In genomic region chr1:10785855-10786638, GRCh38 we compare ENCODE assay signal across 14 cellular contexts. TPM values are rescaled to one million over a fixed set of nuclear protein-coding genes. Genes with fewer than 3 reads are reported as not detected.
A peak's percentile ranks its signal among the peaks of the same experiment; 100 is the strongest.
DNase-seq lines count a peak whose midpoint lies in the region; ATAC-seq, FAIRE-seq and TF ChIP-seq lines count a peak whose summit lies in the region.
"Had no signal": no experiment of that assay in that cellular context is flagged by ENCODE, and none has a peak within 500 bp of the region (broad histone marks: within the 10 kb centered on the region; RNA-seq: fewer than 3 reads in every experiment).

No MANE protein-coding gene starts in this region.

- no peak overlapping the region for H3K9ac ChIP-seq in kidney (ENCODE audit: low read length in 2 of 2)

- no peaks in the 10 kb centered on the region for H3K36me3 ChIP-seq in kidney (ENCODE audit: control insufficient read depth in 1 of 2, insufficient read depth in 2 of 2, low read length in 2 of 2)
- no peaks in the 10 kb centered on the region for H3K36me3 ChIP-seq in sigmoid colon

- H3K4me3 ChIP-seq in kidney (ENCODE audit: low read length in 2 of 2) (no peak overlapping the region), sigmoid colon (no peak overlapping the region)
- H3K4me3 ChIP-seq: PC-9 had no signal

- TF ChIP-seq POLR2A in sigmoid colon (IDR thresholded peaks at IDR 0.05): no peak

- DNase-seq in Right ventricle myocardium superior (peak; percentile 55), kidney (peak; percentile 66), sigmoid colon (no peak), GF-D8 (lab: John Stamatoyannopoulos, UW) (no peak)
- DNase-seq in stimulated activated CD4-positive, alpha-beta T cell treated with anti-CD3 and anti-CD28 coated beads, Interleukin-2, amount 100 ng/mL, for 48 hours: no peak
- DNase-seq: CD8-positive, alpha-beta T cell; GOT3; Karpas-422; NCI-H1105 treated with DMSO at 0.1 percent for 48 hours; NCI-H187; NCI-H69; PC-9 had no signal

- intact Hi-C loops in Right ventricle myocardium superior (cut with DNase I) (no loop called here), kidney (cut with DNase I) (no loop called here), sigmoid colon (cut with DNase I) (loop anchor here (5.0 kb wide), 1 partner anchor 59 kb away; no protein-coding TSS in a partner anchor)

- TF ChIP-seq CTCF in VCaP (conservative IDR thresholded peaks at IDR 0.05): no peak
- TF ChIP-seq CTCF in kidney (IDR thresholded peaks at IDR 0.05; ENCODE audit: borderline replicate concordance, extremely low read depth, insufficient read depth): no peak
- no peak for TF ChIP-seq CTCF in sigmoid colon (IDR thresholded peaks at IDR 0.05)

- H3K27ac ChIP-seq in VCaP: peak overlapping the region; percentile 97
- peak overlapping the region in 1 of 2 donors; percentile 51 for H3K27ac ChIP-seq in kidney (ENCODE audit: low read depth in 2 of 2, low read length in 2 of 2)
- H3K27ac ChIP-seq in sigmoid colon: peak overlapping the region in 3 of 4 donors; percentile 72 to 92 (median 91)
- H3K27ac ChIP-seq: PC-9 had no signal

- TF ChIP-seq EP300 in sigmoid colon (IDR thresholded peaks at IDR 0.05): no peak

- ATAC-seq in Right ventricle myocardium superior (ENCODE audit: poor library complexity) (peak; percentile 18), GM18861 (IDR thresholded peaks at IDR 0.05; ENCODE audit: unreplicated experiment) (no peak)
- ATAC-seq: CD8-positive, alpha-beta T cell had no signal

- H3K4me1 ChIP-seq in kidney (ENCODE audit: control insufficient read depth in 1 of 2, insufficient read depth in 1 of 2, low read depth in 1 of 2, low read length in 2 of 2): peaks cover 0 to 29% of the 10 kb centered on the region in 2 donors
- peaks cover 0 to 92% (median 52%) of the 10 kb centered on the region in 4 donors for H3K4me1 ChIP-seq in sigmoid colon

- no peaks in the 10 kb centered on the region for H3K9me3 ChIP-seq in kidney (ENCODE audit: control insufficient read depth in 1 of 2, low read length in 2 of 2)
- no peaks in the 10 kb centered on the region for H3K9me3 ChIP-seq in sigmoid colon

- 78 to 87% methylated on average over 24 of the region's 24 CpGs for WGBS in sigmoid colon, 2 donors

- no peak for FAIRE-seq in kidney (lab: Jason Lieb, UNC)

- no peaks in the 10 kb centered on the region for H3K27me3 ChIP-seq in sigmoid colon

RNA-seq across cellular contexts. Expression of gene CASZ1, which starts 10.4 kb away (rescaled TPM):
- total RNA-seq in Right ventricle myocardium superior (50.3 TPM), kidney (33.0 TPM), sigmoid colon (10 to 100 TPM; 12.7 to 47.9 (median 32.3) TPM)
- polyA plus RNA-seq in kidney (ENCODE audit: insufficient read depth, low read depth, low replicate concordance) (10.1 TPM), sigmoid colon (10 to 100 TPM in 1 of 3 donors, 1 to 10 TPM in 2; 4.2 to 23.6 (median 9.2) TPM)

Comparison
In these comparisons a context has a peak if more than half of its experiments do, and no peak if none do; other contexts are left out.
1. DNase-seq: peak in Right ventricle myocardium superior (single experiment) and kidney (single experiment); none in sigmoid colon (single experiment), GF-D8 (single experiment) and stimulated activated CD4-positive, alpha-beta T cell treated with anti-CD3 and anti-CD28 coated beads, Interleukin-2, amount 100 ng/mL, for 48 hours (0 of 2).